ENCODE assay signal across 1 cellular context in the genomic region with DNA sequence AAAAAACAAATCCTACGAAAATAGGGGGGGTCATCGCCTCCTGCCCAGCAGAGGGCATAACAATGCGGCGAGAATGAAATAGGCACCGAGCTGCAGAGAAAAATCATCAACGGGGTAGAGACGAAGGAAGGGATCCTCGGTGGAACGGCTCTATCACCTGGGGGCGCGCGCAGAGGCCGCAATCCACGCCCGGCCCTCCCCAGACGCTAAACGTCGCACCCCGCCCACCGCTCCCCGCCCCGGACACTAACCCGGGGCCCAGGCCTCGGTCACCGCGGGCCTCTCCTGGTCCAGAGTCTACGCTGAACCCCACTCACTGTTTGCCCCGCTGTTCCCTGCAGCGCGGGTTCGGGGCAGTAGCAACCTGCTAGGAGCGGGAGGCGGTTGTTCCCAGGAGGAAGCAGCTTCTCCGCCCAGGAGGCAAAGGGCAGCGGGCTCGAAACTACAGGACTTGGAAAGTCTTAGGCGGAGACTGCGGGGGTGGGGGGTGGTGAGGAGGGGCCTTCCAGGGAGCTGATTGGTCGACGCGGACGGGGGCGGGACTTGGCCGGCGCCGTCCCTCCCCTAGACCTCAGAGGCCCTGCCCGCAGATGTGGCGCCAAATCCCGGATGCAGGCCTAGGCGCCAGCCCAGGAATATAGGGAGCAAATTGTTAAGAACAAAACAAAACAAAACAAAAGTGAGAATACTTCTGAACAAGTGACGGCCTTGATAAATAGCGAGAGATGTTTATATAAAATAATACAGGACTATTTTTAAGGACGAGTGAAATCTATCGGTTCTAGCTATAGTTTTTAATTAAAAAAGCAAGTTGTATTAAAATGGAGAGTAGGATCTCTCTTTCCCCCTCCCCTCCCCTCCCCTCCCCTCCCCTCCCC.
TF ChIP-seq lines count a peak whose summit lies in the region.

A gene with protein sequence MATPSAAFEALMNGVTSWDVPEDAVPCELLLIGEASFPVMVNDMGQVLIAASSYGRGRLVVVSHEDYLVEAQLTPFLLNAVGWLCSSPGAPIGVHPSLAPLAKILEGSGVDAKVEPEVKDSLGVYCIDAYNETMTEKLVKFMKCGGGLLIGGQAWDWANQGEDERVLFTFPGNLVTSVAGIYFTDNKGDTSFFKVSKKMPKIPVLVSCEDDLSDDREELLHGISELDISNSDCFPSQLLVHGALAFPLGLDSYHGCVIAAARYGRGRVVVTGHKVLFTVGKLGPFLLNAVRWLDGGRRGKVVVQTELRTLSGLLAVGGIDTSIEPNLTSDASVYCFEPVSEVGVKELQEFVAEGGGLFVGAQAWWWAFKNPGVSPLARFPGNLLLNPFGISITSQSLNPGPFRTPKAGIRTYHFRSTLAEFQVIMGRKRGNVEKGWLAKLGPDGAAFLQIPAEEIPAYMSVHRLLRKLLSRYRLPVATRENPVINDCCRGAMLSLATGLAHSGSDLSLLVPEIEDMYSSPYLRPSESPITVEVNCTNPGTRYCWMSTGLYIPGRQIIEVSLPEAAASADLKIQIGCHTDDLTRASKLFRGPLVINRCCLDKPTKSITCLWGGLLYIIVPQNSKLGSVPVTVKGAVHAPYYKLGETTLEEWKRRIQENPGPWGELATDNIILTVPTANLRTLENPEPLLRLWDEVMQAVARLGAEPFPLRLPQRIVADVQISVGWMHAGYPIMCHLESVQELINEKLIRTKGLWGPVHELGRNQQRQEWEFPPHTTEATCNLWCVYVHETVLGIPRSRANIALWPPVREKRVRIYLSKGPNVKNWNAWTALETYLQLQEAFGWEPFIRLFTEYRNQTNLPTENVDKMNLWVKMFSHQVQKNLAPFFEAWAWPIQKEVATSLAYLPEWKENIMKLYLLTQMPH (minus strand): TSS at position 467 of the 878 bp plus-strand sequence. CDS start 25,568 bp downstream, outside the sequence.

TF ChIP-seq in HepG2, 621 proteins besides CTCF, POLR2A, EP300 and RAD21 (continued from another document and continues in another):
- TF ChIP-seq, protein P1, sequence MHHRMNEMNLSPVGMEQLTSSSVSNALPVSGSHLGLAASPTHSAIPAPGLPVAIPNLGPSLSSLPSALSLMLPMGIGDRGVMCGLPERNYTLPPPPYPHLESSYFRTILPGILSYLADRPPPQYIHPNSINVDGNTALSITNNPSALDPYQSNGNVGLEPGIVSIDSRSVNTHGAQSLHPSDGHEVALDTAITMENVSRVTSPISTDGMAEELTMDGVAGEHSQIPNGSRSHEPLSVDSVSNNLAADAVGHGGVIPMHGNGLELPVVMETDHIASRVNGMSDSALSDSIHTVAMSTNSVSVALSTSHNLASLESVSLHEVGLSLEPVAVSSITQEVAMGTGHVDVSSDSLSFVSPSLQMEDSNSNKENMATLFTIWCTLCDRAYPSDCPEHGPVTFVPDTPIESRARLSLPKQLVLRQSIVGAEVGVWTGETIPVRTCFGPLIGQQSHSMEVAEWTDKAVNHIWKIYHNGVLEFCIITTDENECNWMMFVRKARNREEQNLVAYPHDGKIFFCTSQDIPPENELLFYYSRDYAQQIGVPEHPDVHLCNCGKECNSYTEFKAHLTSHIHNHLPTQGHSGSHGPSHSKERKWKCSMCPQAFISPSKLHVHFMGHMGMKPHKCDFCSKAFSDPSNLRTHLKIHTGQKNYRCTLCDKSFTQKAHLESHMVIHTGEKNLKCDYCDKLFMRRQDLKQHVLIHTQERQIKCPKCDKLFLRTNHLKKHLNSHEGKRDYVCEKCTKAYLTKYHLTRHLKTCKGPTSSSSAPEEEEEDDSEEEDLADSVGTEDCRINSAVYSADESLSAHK (CRISPR knock-in tag; IDR thresholded peaks at IDR 0.05; ENCODE audit: borderline replicate concordance), result no peak
- TF ChIP-seq, protein P2, sequence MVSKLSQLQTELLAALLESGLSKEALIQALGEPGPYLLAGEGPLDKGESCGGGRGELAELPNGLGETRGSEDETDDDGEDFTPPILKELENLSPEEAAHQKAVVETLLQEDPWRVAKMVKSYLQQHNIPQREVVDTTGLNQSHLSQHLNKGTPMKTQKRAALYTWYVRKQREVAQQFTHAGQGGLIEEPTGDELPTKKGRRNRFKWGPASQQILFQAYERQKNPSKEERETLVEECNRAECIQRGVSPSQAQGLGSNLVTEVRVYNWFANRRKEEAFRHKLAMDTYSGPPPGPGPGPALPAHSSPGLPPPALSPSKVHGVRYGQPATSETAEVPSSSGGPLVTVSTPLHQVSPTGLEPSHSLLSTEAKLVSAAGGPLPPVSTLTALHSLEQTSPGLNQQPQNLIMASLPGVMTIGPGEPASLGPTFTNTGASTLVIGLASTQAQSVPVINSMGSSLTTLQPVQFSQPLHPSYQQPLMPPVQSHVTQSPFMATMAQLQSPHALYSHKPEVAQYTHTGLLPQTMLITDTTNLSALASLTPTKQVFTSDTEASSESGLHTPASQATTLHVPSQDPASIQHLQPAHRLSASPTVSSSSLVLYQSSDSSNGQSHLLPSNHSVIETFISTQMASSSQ (IDR thresholded peaks at IDR 0.05; ENCODE audit: low read depth), result 0 out of 2 replicates have a peak, but pooled peaks have one; percentile 34
- TF ChIP-seq, protein P2 (CRISPR knock-in tag; IDR thresholded peaks at IDR 0.05; ENCODE audit: borderline replicate concordance), result peak; percentile 60; the same call in 1 of the 2 replicates
- peak; percentile 85 for TF ChIP-seq POLR2G (IDR thresholded peaks at IDR 0.05; ENCODE audit: low read depth, low read length)
- peak; percentile 75 for TF ChIP-seq GFI1 (CRISPR knock-in tag; IDR thresholded peaks at IDR 0.05; ENCODE audit: borderline replicate concordance)
- TF ChIP-seq, protein P3, sequence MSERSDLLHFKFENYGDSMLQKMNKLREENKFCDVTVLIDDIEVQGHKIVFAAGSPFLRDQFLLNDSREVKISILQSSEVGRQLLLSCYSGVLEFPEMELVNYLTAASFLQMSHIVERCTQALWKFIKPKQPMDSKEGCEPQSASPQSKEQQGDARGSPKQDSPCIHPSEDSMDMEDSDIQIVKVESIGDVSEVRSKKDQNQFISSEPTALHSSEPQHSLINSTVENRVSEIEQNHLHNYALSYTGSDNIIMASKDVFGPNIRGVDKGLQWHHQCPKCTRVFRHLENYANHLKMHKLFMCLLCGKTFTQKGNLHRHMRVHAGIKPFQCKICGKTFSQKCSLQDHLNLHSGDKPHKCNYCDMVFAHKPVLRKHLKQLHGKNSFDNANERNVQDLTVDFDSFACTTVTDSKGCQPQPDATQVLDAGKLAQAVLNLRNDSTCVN (CRISPR knock-in tag; IDR thresholded peaks at IDR 0.05; ENCODE audit: borderline replicate concordance), result no peak
- peak; percentile 54 for TF ChIP-seq RCOR2 (CRISPR knock-in tag; IDR thresholded peaks at IDR 0.05)
- no peak for TF ChIP-seq FOXP1 (IDR thresholded peaks at IDR 0.05)
- TF ChIP-seq FOXP1 (CRISPR knock-in tag; IDR thresholded peaks at IDR 0.05), result peak; percentile 45; the same call in 1 of the 2 replicates
- peak; percentile 67; the same call in 1 of the 2 replicates for TF ChIP-seq NCOA2 (CRISPR knock-in tag; IDR thresholded peaks at IDR 0.05)
- peak; percentile 94 for TF ChIP-seq POLR2AphosphoS5 (IDR thresholded peaks at IDR 0.05; ENCODE audit: low read depth, low read length)
- TF ChIP-seq MED1 (CRISPR knock-in tag; IDR thresholded peaks at IDR 0.05), result peak; percentile 60
- no peak; the same call in 1 of the 2 replicates for TF ChIP-seq ZNF569 (CRISPR knock-in tag; IDR thresholded peaks at IDR 0.05; ENCODE audit: borderline replicate concordance)
- TF ChIP-seq ONECUT2 (CRISPR knock-in tag; IDR thresholded peaks at IDR 0.05), result no peak
- no peak; the same call in 1 of the 2 replicates for TF ChIP-seq CHCHD3 (CRISPR knock-in tag; IDR thresholded peaks at IDR 0.05)
- 0 out of 2 replicates have a peak, but pooled peaks have one; percentile 26 for TF ChIP-seq ZNF256 (CRISPR knock-in tag; conservative IDR thresholded peaks at IDR 0.05)
- TF ChIP-seq, protein P4, sequence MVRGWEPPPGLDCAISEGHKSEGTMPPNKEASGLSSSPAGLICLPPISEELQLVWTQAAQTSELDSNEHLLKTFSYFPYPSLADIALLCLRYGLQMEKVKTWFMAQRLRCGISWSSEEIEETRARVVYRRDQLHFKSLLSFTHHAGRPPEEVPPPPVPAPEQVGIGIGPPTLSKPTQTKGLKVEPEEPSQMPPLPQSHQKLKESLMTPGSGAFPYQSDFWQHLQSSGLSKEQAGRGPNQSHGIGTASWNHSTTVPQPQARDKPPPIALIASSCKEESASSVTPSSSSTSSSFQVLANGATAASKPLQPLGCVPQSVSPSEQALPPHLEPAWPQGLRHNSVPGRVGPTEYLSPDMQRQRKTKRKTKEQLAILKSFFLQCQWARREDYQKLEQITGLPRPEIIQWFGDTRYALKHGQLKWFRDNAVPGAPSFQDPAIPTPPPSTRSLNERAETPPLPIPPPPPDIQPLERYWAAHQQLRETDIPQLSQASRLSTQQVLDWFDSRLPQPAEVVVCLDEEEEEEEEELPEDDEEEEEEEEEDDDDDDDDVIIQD (CRISPR knock-in tag; IDR thresholded peaks at IDR 0.05; ENCODE audit: low read depth), result peak; percentile 91; the same call in 1 of the 2 replicates
- TF ChIP-seq HDAC2 (CRISPR knock-in tag; IDR thresholded peaks at IDR 0.05), result peak; percentile 82
- 0 out of 2 replicates have a peak, but pooled peaks have one; percentile 35 for TF ChIP-seq MTF2 (CRISPR knock-in tag; IDR thresholded peaks at IDR 0.05; ENCODE audit: borderline replicate concordance)
- TF ChIP-seq, protein P5, sequence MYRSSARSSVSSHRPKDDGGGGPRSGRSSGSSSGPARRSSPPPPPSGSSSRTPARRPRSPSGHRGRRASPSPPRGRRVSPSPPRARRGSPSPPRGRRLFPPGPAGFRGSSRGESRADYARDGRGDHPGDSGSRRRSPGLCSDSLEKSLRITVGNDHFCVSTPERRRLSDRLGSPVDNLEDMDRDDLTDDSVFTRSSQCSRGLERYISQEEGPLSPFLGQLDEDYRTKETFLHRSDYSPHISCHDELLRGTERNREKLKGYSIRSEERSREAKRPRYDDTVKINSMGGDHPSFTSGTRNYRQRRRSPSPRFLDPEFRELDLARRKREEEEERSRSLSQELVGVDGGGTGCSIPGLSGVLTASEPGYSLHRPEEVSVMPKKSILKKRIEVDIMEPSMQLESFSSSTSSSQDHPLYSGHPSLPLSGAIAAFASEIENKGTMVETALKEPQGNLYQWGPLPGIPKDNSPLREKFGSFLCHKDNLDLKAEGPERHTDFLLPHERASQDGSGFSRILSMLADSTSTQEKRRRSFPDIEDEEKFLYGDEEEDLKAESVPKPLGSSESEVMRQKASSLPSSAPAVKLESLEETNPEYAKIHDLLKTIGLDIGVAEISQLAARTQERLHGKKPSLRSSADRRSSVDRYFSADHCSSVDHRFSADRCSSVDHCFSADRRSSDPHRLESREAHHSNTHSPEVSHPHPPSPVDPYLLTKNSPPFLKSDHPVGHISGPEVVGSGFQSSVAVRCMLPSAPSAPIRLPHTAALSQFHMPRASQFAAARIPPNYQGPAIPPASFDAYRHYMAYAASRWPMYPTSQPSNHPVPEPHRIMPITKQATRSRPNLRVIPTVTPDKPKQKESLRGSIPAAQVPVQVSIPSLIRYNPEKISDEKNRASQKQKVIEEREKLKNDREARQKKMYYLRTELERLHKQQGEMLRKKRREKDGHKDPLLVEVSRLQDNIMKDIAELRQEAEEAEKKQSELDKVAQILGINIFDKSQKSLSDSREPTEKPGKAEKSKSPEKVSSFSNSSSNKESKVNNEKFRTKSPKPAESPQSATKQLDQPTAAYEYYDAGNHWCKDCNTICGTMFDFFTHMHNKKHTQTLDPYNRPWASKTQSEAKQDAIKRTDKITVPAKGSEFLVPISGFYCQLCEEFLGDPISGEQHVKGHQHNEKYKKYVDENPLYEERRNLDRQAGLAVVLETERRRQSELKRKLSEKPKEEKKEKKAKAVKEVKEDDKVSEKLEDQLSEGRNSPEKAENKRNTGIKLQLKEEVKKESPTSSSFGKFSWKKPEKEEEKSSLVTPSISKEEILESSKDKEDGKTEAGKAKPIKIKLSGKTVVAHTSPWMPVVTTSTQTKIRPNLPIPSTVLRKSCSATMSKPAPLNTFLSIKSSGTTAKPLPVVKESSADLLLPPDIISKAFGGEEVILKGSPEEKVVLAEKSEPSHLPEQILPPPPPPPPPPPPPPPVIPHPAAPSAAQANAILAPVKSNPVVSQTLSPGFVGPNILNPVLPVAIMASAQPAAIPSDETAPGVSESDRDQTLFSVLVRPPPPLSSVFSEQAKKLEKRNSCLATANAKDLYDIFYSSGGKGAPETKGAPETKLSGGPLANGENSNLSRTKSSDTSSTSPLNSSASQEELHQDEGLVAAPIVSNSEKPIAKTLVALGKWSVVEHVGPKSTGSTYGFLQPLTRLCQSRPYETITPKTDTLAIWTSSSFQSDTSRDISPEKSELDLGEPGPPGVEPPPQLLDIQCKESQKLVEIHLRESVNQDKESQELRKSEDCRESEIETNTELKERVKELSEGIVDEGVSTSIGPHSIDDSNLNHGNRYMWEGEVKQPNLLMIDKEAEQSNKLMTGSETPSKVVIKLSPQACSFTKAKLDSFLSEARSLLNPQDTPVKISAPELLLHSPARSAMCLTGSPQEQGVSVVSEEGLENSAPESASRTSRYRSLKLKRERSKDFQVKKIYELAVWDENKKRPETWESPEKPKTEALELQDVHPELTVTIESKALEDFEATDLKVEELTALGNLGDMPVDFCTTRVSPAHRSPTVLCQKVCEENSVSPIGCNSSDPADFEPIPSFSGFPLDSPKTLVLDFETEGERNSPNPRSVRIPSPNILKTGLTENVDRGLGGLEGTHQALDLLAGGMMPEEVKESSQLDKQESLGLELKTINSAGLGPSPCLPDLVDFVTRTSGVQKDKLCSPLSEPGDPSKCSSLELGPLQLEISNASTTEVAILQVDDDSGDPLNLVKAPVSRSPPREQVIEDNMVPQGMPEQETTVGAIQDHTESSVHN (CRISPR knock-in tag; IDR thresholded peaks at IDR 0.05), result 0 out of 2 replicates have a peak, but pooled peaks have one; percentile 16
- peak; percentile 66; the same call in 1 of the 2 replicates for TF ChIP-seq HNRNPL (IDR thresholded peaks at IDR 0.05; ENCODE audit: low read depth, low read length)
- TF ChIP-seq GATAD1 (CRISPR knock-in tag; IDR thresholded peaks at IDR 0.05), result peak; percentile 30
- TF ChIP-seq ARNT2 (CRISPR knock-in tag; IDR thresholded peaks at IDR 0.05; ENCODE audit: low read depth), result peak; percentile 80; the same call in 1 of the 2 replicates
- peak; percentile 51; the same call in 1 of the 2 replicates for TF ChIP-seq MXD4 (CRISPR knock-in tag; IDR thresholded peaks at IDR 0.05)
